Comparison of ENCODE assay signal across 1 cellular context in the genomic region with DNA sequence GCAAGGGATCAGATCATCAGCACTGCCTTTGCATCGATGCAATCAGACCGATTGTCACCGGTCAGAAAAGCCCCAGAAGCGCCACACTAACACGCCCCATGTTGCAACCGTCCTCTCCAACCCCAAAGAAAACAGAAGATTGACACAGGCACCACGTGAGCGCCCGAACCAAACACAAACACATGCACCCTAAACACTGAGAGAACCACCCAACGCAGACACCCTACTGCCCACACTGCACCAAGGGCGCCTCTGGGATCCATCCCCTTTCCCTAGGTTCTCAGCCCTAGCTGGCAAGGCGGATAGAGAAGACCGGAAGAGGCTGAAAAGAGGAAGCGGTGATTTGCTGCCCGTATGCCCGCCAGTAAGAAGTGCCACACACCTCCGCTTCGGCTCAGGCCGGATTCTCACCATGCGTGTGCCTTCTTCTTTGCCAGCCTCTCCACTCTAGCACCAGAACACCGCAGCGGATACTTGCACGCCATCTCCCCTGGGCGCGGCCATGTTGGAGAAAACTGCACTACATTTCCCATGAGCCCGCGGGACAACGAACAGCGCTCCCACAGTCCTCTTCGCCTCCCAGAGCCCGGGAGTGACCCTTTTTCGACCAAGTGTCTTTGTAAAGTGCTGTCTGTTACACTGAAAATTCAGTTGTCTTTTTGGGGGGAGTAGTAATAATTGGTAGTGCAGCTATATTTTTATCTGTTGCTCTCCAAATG.
TF ChIP-seq lines count a peak whose summit lies in the region.

A gene with protein sequence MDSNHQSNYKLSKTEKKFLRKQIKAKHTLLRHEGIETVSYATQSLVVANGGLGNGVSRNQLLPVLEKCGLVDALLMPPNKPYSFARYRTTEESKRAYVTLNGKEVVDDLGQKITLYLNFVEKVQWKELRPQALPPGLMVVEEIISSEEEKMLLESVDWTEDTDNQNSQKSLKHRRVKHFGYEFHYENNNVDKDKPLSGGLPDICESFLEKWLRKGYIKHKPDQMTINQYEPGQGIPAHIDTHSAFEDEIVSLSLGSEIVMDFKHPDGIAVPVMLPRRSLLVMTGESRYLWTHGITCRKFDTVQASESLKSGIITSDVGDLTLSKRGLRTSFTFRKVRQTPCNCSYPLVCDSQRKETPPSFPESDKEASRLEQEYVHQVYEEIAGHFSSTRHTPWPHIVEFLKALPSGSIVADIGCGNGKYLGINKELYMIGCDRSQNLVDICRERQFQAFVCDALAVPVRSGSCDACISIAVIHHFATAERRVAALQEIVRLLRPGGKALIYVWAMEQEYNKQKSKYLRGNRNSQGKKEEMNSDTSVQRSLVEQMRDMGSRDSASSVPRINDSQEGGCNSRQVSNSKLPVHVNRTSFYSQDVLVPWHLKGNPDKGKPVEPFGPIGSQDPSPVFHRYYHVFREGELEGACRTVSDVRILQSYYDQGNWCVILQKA (minus strand): TSS at position 517 of the 719 bp plus-strand sequence. CDS start 4,842 bp downstream, outside the sequence.

TF ChIP-seq in K562, 482 proteins besides CTCF, POLR2A, EP300 and RAD21 (continued from another document and continues in another):
- TF ChIP-seq, protein P1, sequence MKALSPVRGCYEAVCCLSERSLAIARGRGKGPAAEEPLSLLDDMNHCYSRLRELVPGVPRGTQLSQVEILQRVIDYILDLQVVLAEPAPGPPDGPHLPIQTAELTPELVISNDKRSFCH (CRISPR knock-in tag; IDR thresholded peaks at IDR 0.05), result no peak
- TF ChIP-seq, protein P1 (tag; IDR thresholded peaks at IDR 0.05), result peak; percentile 36; the same call in 1 of the 2 replicates
- TF ChIP-seq ZNF146 (CRISPR knock-in tag; IDR thresholded peaks at IDR 0.05; ENCODE audit: unreplicated experiment), result no peak
- TF ChIP-seq CREB1 (IDR thresholded peaks at IDR 0.05), result peak; percentile 41; the same call in 1 of the 2 replicates
- peak; percentile 34; the same call in 1 of the 2 replicates for TF ChIP-seq CREB1 (CRISPR knock-in tag; IDR thresholded peaks at IDR 0.05)
- TF ChIP-seq OTX1 (CRISPR knock-in tag; IDR thresholded peaks at IDR 0.05), result no peak
- TF ChIP-seq, protein P2, sequence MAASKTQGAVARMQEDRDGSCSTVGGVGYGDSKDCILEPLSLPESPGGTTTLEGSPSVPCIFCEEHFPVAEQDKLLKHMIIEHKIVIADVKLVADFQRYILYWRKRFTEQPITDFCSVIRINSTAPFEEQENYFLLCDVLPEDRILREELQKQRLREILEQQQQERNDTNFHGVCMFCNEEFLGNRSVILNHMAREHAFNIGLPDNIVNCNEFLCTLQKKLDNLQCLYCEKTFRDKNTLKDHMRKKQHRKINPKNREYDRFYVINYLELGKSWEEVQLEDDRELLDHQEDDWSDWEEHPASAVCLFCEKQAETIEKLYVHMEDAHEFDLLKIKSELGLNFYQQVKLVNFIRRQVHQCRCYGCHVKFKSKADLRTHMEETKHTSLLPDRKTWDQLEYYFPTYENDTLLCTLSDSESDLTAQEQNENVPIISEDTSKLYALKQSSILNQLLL (CRISPR knock-in tag; IDR thresholded peaks at IDR 0.05; ENCODE audit: borderline replicate concordance), result no peak
- TF ChIP-seq, protein P3, sequence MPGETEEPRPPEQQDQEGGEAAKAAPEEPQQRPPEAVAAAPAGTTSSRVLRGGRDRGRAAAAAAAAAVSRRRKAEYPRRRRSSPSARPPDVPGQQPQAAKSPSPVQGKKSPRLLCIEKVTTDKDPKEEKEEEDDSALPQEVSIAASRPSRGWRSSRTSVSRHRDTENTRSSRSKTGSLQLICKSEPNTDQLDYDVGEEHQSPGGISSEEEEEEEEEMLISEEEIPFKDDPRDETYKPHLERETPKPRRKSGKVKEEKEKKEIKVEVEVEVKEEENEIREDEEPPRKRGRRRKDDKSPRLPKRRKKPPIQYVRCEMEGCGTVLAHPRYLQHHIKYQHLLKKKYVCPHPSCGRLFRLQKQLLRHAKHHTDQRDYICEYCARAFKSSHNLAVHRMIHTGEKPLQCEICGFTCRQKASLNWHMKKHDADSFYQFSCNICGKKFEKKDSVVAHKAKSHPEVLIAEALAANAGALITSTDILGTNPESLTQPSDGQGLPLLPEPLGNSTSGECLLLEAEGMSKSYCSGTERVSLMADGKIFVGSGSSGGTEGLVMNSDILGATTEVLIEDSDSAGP (CRISPR knock-in tag; IDR thresholded peaks at IDR 0.05), result no peak
- TF ChIP-seq HNRNPH1 (optimal IDR thresholded peaks at IDR 0.05; ENCODE audit: low read depth, low read length), result no peak
- no peak for TF ChIP-seq CBX5 (IDR thresholded peaks at IDR 0.05; ENCODE audit: borderline replicate concordance, low read depth)
- no peak for TF ChIP-seq SREBF1 (IDR thresholded peaks at IDR 0.05; ENCODE audit: borderline replicate concordance, low read depth, low read length)
- TF ChIP-seq RHOXF2B (CRISPR knock-in tag; conservative IDR thresholded peaks at IDR 0.05), result no peak
- TF ChIP-seq, protein P4, sequence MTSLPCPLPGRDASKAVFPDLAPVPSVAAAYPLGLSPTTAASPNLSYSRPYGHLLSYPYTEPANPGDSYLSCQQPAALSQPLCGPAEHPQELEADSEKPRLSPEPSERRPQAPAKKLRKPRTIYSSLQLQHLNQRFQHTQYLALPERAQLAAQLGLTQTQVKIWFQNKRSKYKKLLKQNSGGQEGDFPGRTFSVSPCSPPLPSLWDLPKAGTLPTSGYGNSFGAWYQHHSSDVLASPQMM (CRISPR knock-in tag; IDR thresholded peaks at IDR 0.05), result no peak
- peak; percentile 92 for TF ChIP-seq DIDO1 (tag; IDR thresholded peaks at IDR 0.05; ENCODE audit: low read depth)
- no peak for TF ChIP-seq MAFK (IDR thresholded peaks at IDR 0.05; ENCODE audit: low read length)
- TF ChIP-seq, protein P5, sequence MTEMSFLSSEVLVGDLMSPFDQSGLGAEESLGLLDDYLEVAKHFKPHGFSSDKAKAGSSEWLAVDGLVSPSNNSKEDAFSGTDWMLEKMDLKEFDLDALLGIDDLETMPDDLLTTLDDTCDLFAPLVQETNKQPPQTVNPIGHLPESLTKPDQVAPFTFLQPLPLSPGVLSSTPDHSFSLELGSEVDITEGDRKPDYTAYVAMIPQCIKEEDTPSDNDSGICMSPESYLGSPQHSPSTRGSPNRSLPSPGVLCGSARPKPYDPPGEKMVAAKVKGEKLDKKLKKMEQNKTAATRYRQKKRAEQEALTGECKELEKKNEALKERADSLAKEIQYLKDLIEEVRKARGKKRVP (CRISPR knock-in tag; IDR thresholded peaks at IDR 0.05), result no peak
- TF ChIP-seq, protein P6, sequence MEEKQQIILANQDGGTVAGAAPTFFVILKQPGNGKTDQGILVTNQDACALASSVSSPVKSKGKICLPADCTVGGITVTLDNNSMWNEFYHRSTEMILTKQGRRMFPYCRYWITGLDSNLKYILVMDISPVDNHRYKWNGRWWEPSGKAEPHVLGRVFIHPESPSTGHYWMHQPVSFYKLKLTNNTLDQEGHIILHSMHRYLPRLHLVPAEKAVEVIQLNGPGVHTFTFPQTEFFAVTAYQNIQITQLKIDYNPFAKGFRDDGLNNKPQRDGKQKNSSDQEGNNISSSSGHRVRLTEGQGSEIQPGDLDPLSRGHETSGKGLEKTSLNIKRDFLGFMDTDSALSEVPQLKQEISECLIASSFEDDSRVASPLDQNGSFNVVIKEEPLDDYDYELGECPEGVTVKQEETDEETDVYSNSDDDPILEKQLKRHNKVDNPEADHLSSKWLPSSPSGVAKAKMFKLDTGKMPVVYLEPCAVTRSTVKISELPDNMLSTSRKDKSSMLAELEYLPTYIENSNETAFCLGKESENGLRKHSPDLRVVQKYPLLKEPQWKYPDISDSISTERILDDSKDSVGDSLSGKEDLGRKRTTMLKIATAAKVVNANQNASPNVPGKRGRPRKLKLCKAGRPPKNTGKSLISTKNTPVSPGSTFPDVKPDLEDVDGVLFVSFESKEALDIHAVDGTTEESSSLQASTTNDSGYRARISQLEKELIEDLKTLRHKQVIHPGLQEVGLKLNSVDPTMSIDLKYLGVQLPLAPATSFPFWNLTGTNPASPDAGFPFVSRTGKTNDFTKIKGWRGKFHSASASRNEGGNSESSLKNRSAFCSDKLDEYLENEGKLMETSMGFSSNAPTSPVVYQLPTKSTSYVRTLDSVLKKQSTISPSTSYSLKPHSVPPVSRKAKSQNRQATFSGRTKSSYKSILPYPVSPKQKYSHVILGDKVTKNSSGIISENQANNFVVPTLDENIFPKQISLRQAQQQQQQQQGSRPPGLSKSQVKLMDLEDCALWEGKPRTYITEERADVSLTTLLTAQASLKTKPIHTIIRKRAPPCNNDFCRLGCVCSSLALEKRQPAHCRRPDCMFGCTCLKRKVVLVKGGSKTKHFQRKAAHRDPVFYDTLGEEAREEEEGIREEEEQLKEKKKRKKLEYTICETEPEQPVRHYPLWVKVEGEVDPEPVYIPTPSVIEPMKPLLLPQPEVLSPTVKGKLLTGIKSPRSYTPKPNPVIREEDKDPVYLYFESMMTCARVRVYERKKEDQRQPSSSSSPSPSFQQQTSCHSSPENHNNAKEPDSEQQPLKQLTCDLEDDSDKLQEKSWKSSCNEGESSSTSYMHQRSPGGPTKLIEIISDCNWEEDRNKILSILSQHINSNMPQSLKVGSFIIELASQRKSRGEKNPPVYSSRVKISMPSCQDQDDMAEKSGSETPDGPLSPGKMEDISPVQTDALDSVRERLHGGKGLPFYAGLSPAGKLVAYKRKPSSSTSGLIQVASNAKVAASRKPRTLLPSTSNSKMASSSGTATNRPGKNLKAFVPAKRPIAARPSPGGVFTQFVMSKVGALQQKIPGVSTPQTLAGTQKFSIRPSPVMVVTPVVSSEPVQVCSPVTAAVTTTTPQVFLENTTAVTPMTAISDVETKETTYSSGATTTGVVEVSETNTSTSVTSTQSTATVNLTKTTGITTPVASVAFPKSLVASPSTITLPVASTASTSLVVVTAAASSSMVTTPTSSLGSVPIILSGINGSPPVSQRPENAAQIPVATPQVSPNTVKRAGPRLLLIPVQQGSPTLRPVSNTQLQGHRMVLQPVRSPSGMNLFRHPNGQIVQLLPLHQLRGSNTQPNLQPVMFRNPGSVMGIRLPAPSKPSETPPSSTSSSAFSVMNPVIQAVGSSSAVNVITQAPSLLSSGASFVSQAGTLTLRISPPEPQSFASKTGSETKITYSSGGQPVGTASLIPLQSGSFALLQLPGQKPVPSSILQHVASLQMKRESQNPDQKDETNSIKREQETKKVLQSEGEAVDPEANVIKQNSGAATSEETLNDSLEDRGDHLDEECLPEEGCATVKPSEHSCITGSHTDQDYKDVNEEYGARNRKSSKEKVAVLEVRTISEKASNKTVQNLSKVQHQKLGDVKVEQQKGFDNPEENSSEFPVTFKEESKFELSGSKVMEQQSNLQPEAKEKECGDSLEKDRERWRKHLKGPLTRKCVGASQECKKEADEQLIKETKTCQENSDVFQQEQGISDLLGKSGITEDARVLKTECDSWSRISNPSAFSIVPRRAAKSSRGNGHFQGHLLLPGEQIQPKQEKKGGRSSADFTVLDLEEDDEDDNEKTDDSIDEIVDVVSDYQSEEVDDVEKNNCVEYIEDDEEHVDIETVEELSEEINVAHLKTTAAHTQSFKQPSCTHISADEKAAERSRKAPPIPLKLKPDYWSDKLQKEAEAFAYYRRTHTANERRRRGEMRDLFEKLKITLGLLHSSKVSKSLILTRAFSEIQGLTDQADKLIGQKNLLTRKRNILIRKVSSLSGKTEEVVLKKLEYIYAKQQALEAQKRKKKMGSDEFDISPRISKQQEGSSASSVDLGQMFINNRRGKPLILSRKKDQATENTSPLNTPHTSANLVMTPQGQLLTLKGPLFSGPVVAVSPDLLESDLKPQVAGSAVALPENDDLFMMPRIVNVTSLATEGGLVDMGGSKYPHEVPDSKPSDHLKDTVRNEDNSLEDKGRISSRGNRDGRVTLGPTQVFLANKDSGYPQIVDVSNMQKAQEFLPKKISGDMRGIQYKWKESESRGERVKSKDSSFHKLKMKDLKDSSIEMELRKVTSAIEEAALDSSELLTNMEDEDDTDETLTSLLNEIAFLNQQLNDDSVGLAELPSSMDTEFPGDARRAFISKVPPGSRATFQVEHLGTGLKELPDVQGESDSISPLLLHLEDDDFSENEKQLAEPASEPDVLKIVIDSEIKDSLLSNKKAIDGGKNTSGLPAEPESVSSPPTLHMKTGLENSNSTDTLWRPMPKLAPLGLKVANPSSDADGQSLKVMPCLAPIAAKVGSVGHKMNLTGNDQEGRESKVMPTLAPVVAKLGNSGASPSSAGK (IDR thresholded peaks at IDR 0.05), result no peak
- no peak for TF ChIP-seq NR2C2 (CRISPR knock-in tag; IDR thresholded peaks at IDR 0.05)
- TF ChIP-seq NR2C2 (tag; IDR thresholded peaks at IDR 0.05), result peak; percentile 76
- no peak for TF ChIP-seq BRF1 (IDR thresholded peaks at IDR 0.05; ENCODE audit: borderline replicate concordance, extremely low read depth, insufficient read length)
- TF ChIP-seq ZNF583 (CRISPR knock-in tag; IDR thresholded peaks at IDR 0.05), result no peak
